Comparison of ENCODE assay signal across 9 cellular contexts in genomic region chr2:162123806-162124758, GRCh38. TPM values are rescaled to one million over a fixed set of nuclear protein-coding genes. Genes with fewer than 3 reads are reported as not detected.
A peak's percentile ranks its signal among the peaks of the same experiment; 100 is the strongest.
DNase-seq lines count a peak whose midpoint lies in the region; ATAC-seq, FAIRE-seq and TF ChIP-seq lines count a peak whose summit lies in the region.
"Had no signal": no experiment of that assay in that cellular context is flagged by ENCODE, and none has a peak within 500 bp of the region (broad histone marks: within the 10 kb centered on the region; RNA-seq: fewer than 3 reads in every experiment).

No MANE protein-coding gene starts in this region.

- ATAC-seq in T-helper 17 cell (peak; percentile 76), HG03045 (IDR thresholded peaks at IDR 0.05; ENCODE audit: unreplicated experiment) (no peak)

- intact Hi-C loops in posterior vena cava (cut with DNase I) = loop anchor here (5.0 to 10.0 kb wide), 2 partner anchors 117 to 119 kb away; no protein-coding TSS in a partner anchor

- peak; percentile 84 for FAIRE-seq in D721Med (lab: Jason Lieb, UNC)

- no peaks in the 10 kb centered on the region for H3K9me3 ChIP-seq in T-helper 17 cell (ENCODE audit: control insufficient read depth, low read length, poor library complexity, severe bottlenecking)
- H3K9me3 ChIP-seq: SJSA1 had no signal

- peak; percentile 71 for TF ChIP-seq CTCF in D721Med (IDR thresholded peaks at IDR 0.05; ENCODE audit: insufficient read depth, missing control alignments)
- TF ChIP-seq CTCF in GM20000 (IDR thresholded peaks at IDR 0.05; ENCODE audit: extremely low read depth, missing control alignments) = peak; percentile 38
- peak; percentile 59 for TF ChIP-seq CTCF in fibroblast of villous mesenchyme (IDR thresholded peaks at IDR 0.05; ENCODE audit: insufficient read depth, low read depth, low read length)

- H3K4me1 Mint-ChIP-seq in T-helper 17 cell = peaks cover 16% of the 10 kb centered on the region

- no peak overlapping the region for H3K4me3 ChIP-seq in fibroblast of villous mesenchyme (ENCODE audit: low read depth, low read length)
- H3K4me3 ChIP-seq: SJSA1 had no signal

- peaks cover 2% of the 10 kb centered on the region for H3K36me3 Mint-ChIP-seq in T-helper 17 cell (ENCODE audit: low read depth)

- H3K4me3 Mint-ChIP-seq in T-helper 17 cell = no peak overlapping the region

- DNase-seq in D721Med (ENCODE audit: insufficient read length, low spot score) (no peak), GM20000 (ENCODE audit: low spot score) (peak; percentile 40), NCI-H1105 (lab: John Stamatoyannopoulos, UW) (peak; percentile 45), T-helper 17 cell (no peak), fibroblast of villous mesenchyme (ENCODE audit: low read depth) (peak; percentile 78), pons (ENCODE audit: low spot score) (peak; percentile 83), posterior vena cava (ENCODE audit: low spot score) (no peak)

- H3K27me3 Mint-ChIP-seq in T-helper 17 cell = no peaks in the 10 kb centered on the region

- H3K27ac Mint-ChIP-seq in T-helper 17 cell = peak overlapping the region; percentile 39

RNA-seq across cellular contexts. Expression of gene GCG, which starts 28.0 kb away (rescaled TPM):
- total RNA-seq in T-helper 17 cell (not detected), fibroblast of villous mesenchyme (not detected in 2 replicates), posterior vena cava (not detected)
- total RNA-seq: SJSA1 had no signal

RNA-seq across cellular contexts. Expression of gene DPP4, which starts 50.1 kb away (rescaled TPM):
- total RNA-seq in T-helper 17 cell = 10 to 100 TPM; 53.6 to 57.3 TPM
- total RNA-seq in fibroblast of villous mesenchyme = 58.6 and 130 TPM in 2 replicates
- total RNA-seq in posterior vena cava = 1 to 10 TPM; 2.4 to 5.1 TPM
- total RNA-seq: SJSA1 had no signal

Comparison
In these comparisons a context has a peak if more than half of its experiments do, and no peak if none do; other contexts are left out.
1. DNase-seq: peak in GM20000 (single experiment), NCI-H1105 (single experiment), fibroblast of villous mesenchyme (single experiment) and pons (single experiment); none in D721Med (single experiment), T-helper 17 cell (0 of 3) and posterior vena cava (single experiment).
2. Peak in every context shown above with its lines, with median percentiles within 50 percentile points of each other: CTCF ChIP-seq.